Comparison of ENCODE assay signal across 23 cellular contexts in genomic region chr14:23105348-23105824, GRCh38. TPM values are rescaled to one million over a fixed set of nuclear protein-coding genes. Genes with fewer than 3 reads are reported as not detected.
"Had no signal": no experiment of that assay in that cellular context is flagged by ENCODE, and none has a peak within 500 bp of the region (broad histone marks: within the 10 kb centered on the region; RNA-seq: fewer than 3 reads in every experiment).

No MANE protein-coding gene starts in this region.

- H3K9me3 Mint-ChIP-seq: activated B cell treated with CpG ODN at 0.5 μM for 24 hours; activated CD4-positive, alpha-beta memory T cell treated with anti-CD3 and anti-CD28 coated beads, Interleukin-2, amount 10 ng/mL, durations not matched to agents 7 days and 5 days; activated naive CD4-positive, alpha-beta T cell treated with anti-CD3 and anti-CD28 coated beads for 36 hours; activated T-cell treated with anti-CD3 and anti-CD28 coated beads, Interleukin-2, amount 50 U/mL, for 4 hours; naive B cell; stimulated activated memory B cell treated with anti-CD40 and anti-IgM and Interleukin-4, amounts not matched to agents 10 μg/mL and 1 μg/mL and 100 μg/mL, for 72 hours had no signal

- ATAC-seq: activated T-cell treated with anti-CD3 and anti-CD28 coated beads, Interleukin-2, amount 50 U/mL, for 4 hours; body of pancreas; mucosa of descending colon; pancreas; stimulated activated memory B cell treated with anti-CD40 and anti-IgM and Interleukin-4, amounts not matched to agents 10 μg/mL and 1 μg/mL and 100 μg/mL, for 72 hours had no signal

- FAIRE-seq: colon, frontal cortex, kidney, pancreas had no signal

- H3K4me1 Mint-ChIP-seq: activated CD4-positive, alpha-beta memory T cell treated with anti-CD3 and anti-CD28 coated beads, Interleukin-2, amount 10 ng/mL, durations not matched to agents 7 days and 5 days had no signal

- H3K27me3 Mint-ChIP-seq: activated B cell treated with CpG ODN at 0.5 μM for 24 hours; activated CD4-positive, alpha-beta memory T cell treated with anti-CD3 and anti-CD28 coated beads, Interleukin-2, amount 10 ng/mL, durations not matched to agents 7 days and 5 days; naive B cell; stimulated activated memory B cell treated with anti-CD40 and anti-IgM and Interleukin-4, amounts not matched to agents 10 μg/mL and 1 μg/mL and 100 μg/mL, for 72 hours had no signal

- H3K36me3 Mint-ChIP-seq: naive B cell; stimulated activated memory B cell treated with anti-CD40 and anti-IgM and Interleukin-4, amounts not matched to agents 10 μg/mL and 1 μg/mL and 100 μg/mL, for 72 hours had no signal

- H3K27ac Mint-ChIP-seq: activated B cell treated with CpG ODN at 0.5 μM for 24 hours; activated CD4-positive, alpha-beta memory T cell treated with anti-CD3 and anti-CD28 coated beads, Interleukin-2, amount 10 ng/mL, durations not matched to agents 7 days and 5 days; activated naive CD4-positive, alpha-beta T cell treated with anti-CD3 and anti-CD28 coated beads for 36 hours; stimulated activated memory B cell treated with anti-CD40 and anti-IgM and Interleukin-4, amounts not matched to agents 10 μg/mL and 1 μg/mL and 100 μg/mL, for 72 hours had no signal

- H3K4me3 Mint-ChIP-seq: activated B cell treated with CpG ODN at 0.5 μM for 24 hours; activated CD4-positive, alpha-beta memory T cell treated with anti-CD3 and anti-CD28 coated beads, Interleukin-2, amount 10 ng/mL, durations not matched to agents 7 days and 5 days; activated naive CD4-positive, alpha-beta T cell treated with anti-CD3 and anti-CD28 coated beads for 36 hours; activated T-cell treated with anti-CD3 and anti-CD28 coated beads, Interleukin-2, amount 50 U/mL, for 4 hours; stimulated activated memory B cell treated with anti-CD40 and anti-IgM and Interleukin-4, amounts not matched to agents 10 μg/mL and 1 μg/mL and 100 μg/mL, for 72 hours had no signal

- DNase-seq: activated B cell treated with CpG ODN at 0.5 μM for 24 hours; activated CD4-positive, alpha-beta memory T cell treated with anti-CD3 and anti-CD28 coated beads, Interleukin-2, amount 10 ng/mL, durations not matched to agents 7 days and 5 days; activated CD4-positive, alpha-beta T cell treated with anti-CD3 and anti-CD28 coated beads for 48 hours; activated naive CD4-positive, alpha-beta T cell treated with anti-CD3 and anti-CD28 coated beads for 36 hours; activated T-cell treated with anti-CD3 and anti-CD28 coated beads, Interleukin-2, amount 50 U/mL, for 4 hours; body of pancreas; erythroblast; kidney; left lung; mammary epithelial cell; mucosa of descending colon; naive B cell; stimulated activated CD4-positive, alpha-beta T cell treated with anti-CD3 and anti-CD28 coated beads, Interleukin-4, amount 100 ng/mL, for 4 hours; T-helper 1 cell; T-helper 9 cell; testis; upper lobe of right lung had no signal

RNA-seq across cellular contexts. Expression of gene CIROP, which starts 0.6 kb away (rescaled TPM):
- total RNA-seq: activated B cell treated with CpG ODN at 0.5 μM for 24 hours; activated CD4-positive, alpha-beta memory T cell treated with anti-CD3 and anti-CD28 coated beads, Interleukin-2, amount 10 ng/mL, durations not matched to agents 7 days and 5 days; activated naive CD4-positive, alpha-beta T cell treated with anti-CD3 and anti-CD28 coated beads for 36 hours; activated T-cell treated with anti-CD3 and anti-CD28 coated beads, Interleukin-2, amount 50 U/mL, for 4 hours; body of pancreas; cardiac septum; frontal cortex; kidney; left lung; mammary epithelial cell; pancreas; spleen; testis; upper lobe of right lung had no signal
- polyA plus RNA-seq: mammary epithelial cell, pancreas, spleen had no signal

RNA-seq across cellular contexts. Expression of gene CEBPE, which starts 13.7 kb away (rescaled TPM):
- total RNA-seq: activated T-cell treated with anti-CD3 and anti-CD28 coated beads, Interleukin-2, amount 50 U/mL, for 4 hours; body of pancreas; cardiac septum; frontal cortex; kidney; mammary epithelial cell; mucosa of descending colon; pancreas; upper lobe of right lung had no signal
- polyA plus RNA-seq: mammary epithelial cell, pancreas had no signal
